Comparison of ENCODE assay signal across 1 cellular context in the genomic region with DNA sequence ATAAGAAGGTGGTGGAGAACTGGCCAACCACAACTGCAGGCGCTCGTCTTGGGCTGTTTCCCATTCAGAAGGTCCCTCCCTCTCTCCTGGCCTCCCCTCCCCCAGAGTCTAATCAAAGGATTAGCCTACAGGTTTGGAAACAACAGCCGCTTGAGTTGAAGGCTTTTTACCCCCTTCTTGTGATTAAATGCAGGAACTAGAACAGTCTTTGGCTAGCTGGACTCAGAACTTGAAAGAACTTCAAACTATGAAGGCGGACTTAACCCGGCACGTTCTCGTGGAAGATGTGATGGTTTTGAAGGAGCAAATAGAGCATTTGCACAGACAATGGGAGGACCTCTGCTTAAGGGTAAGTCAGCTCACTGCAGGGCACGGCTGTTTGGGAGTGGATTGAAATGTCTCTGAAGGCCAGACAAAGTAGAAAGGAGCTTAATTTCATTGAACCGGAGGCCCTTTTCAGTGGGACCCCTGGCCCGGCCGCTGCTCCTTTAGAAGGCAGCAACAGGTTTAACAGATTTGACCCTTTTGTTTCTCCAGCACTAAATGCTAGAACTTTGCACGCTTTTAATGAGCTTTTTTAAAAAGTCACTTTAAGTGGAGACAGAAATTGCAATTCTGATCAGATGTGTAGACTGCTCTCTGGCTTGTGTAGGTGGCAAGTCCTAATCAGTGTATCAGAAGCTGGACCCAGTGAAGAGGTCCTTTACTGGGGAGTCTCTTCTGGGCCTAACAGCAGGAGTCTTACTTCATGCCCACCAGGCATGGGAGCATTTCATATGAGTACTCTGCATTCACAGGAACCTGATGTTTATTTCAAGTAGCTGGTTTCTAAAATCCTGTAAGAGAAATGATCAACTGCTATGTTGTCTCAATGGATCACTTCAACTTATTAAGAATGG.
TF ChIP-seq lines count a peak whose summit lies in the region.

No MANE protein-coding gene starts in this region.

TF ChIP-seq in HepG2, 621 proteins besides CTCF, POLR2A, EP300 and RAD21:
- no peak for TF ChIP-seq FOSL1 (CRISPR knock-in tag; IDR thresholded peaks at IDR 0.05; ENCODE audit: borderline replicate concordance)
- no peak for TF ChIP-seq ZSCAN25 (CRISPR knock-in tag; IDR thresholded peaks at IDR 0.05)
- TF ChIP-seq, protein P1, sequence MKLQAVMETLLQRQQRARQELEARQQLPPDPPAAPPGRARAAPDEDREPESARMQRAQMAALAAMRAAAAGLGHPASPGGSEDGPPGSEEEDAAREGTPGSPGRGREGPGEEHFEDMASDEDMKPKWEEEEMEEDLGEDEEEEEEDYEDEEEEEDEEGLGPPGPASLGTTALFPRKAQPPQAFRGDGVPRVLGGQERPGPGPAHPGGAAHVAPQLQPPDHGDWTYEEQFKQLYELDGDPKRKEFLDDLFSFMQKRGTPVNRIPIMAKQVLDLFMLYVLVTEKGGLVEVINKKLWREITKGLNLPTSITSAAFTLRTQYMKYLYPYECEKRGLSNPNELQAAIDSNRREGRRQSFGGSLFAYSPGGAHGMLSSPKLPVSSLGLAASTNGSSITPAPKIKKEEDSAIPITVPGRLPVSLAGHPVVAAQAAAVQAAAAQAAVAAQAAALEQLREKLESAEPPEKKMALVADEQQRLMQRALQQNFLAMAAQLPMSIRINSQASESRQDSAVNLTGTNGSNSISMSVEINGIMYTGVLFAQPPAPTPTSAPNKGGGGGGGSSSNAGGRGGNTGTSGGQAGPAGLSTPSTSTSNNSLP (IDR thresholded peaks at IDR 0.05; ENCODE audit: low read depth, low read length) = no peak
